ENCODE assay signal across 1 cellular context in genomic region chr19:58571575-58571947, GRCh38.
TF ChIP-seq lines count a peak whose summit lies in the region.

No MANE protein-coding gene starts in this region.

TF ChIP-seq in GM12878, 131 proteins besides CTCF, POLR2A, EP300 and RAD21:
- TF ChIP-seq NR2F1 (conservative IDR thresholded peaks at IDR 0.05) (no peak), JUNB (IDR thresholded peaks at IDR 0.05) (no peak), KLF5 (IDR thresholded peaks at IDR 0.05; ENCODE audit: partially characterized antibody) (no peak), MTA2 (IDR thresholded peaks at IDR 0.05; ENCODE audit: low read depth) (no peak), PKNOX1 (IDR thresholded peaks at IDR 0.05) (no peak), RCOR1 (conservative IDR thresholded peaks at IDR 0.05; ENCODE audit: low read depth, low read length) (no peak), ELK1 (IDR thresholded peaks at IDR 0.05; ENCODE audit: low read depth, low read length) (no peak), SPI1 (IDR thresholded peaks at IDR 0.05; ENCODE audit: borderline replicate concordance, insufficient read depth, low read depth, low read length) (no peak)
